ENCODE assay signal across 26 cellular contexts in the genomic region with DNA sequence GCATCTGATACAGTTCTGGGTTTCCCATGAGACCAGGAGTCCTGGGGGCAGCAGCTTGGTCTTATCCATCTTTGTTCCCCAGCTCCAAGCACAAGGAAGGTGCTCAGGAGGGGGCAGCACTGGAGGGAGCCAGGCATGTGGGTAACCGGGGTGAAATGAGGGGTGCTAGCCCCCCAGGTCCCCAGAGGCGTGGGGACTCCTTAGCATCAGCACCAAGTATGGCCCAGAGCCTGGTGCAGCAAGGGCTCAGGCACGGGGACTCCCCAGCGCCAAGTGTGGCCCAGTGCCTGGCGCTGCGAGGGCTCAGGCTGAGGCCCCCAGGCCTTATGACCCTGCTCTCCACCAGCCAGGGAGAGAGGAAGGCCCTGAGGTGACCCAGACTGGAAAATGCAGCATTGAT.
"Had no signal": no experiment of that assay in that cellular context is flagged by ENCODE, and none has a peak within 500 bp of the region (broad histone marks: within the 10 kb centered on the region; RNA-seq: fewer than 3 reads in every experiment).

No MANE protein-coding gene starts in this region.

- DNase-seq: effector CD4-positive, alpha-beta T cell; hypothalamus; immature natural killer cell; islet precursor cell; kidney glomerular epithelial cell; left colon; left ventricle myocardium inferior; mucosa of descending colon; naive B cell; nephron progenitor cell; occipital lobe; psoas muscle; right cardiac atrium; stimulated activated CD4-positive, alpha-beta T cell treated with anti-CD3 and anti-CD28 coated beads, Interleukin-4, amount 100 ng/mL, for 4 hours; stimulated activated naive CD8-positive, alpha-beta T cell treated with anti-CD3 and anti-CD28 coated beads, Interleukin-15, Interleukin-2, amounts not matched to agents 100 U/mL and 50 U/mL, for 24 hours; substantia nigra; testis had no signal

- H3K27me3 Mint-ChIP-seq: stimulated activated memory B cell treated with anti-CD40 and anti-IgM and Interleukin-4, amounts not matched to agents 10 μg/mL and 1 μg/mL and 100 μg/mL, for 72 hours; type B pancreatic cell had no signal

- H3K27ac Mint-ChIP-seq: immature natural killer cell; memory B cell; mesothelial cell of epicardium; stimulated activated memory B cell treated with anti-CD40 and anti-IgM and Interleukin-4, amounts not matched to agents 10 μg/mL and 1 μg/mL and 100 μg/mL, for 72 hours; type B pancreatic cell had no signal

- H3K36me3 Mint-ChIP-seq: immature natural killer cell; memory B cell; mesothelial cell of epicardium; naive B cell; stimulated activated memory B cell treated with anti-CD40 and anti-IgM and Interleukin-4, amounts not matched to agents 10 μg/mL and 1 μg/mL and 100 μg/mL, for 72 hours; type B pancreatic cell had no signal

- ATAC-seq: left colon; mucosa of descending colon; psoas muscle; right cardiac atrium; stimulated activated memory B cell treated with anti-CD40 and anti-IgM and Interleukin-4, amounts not matched to agents 10 μg/mL and 1 μg/mL and 100 μg/mL, for 72 hours; stimulated activated naive CD8-positive, alpha-beta T cell treated with anti-CD3 and anti-CD28 coated beads, Interleukin-15, Interleukin-2, amounts not matched to agents 100 U/mL and 50 U/mL, for 24 hours had no signal

- H3K9me3 ChIP-seq: left ventricle myocardium inferior, mucosa of descending colon, ovary, psoas muscle, sigmoid colon, testis, tibial artery had no signal

- H3K36me3 ChIP-seq: left ventricle myocardium inferior, ovary, sigmoid colon, tibial artery had no signal

- H3K4me3 Mint-ChIP-seq: mesothelial cell of epicardium; nephron progenitor cell; stimulated activated memory B cell treated with anti-CD40 and anti-IgM and Interleukin-4, amounts not matched to agents 10 μg/mL and 1 μg/mL and 100 μg/mL, for 72 hours; type B pancreatic cell had no signal

- H3K27me3 ChIP-seq: dorsolateral prefrontal cortex, ovary, sigmoid colon, testis, tibial artery had no signal

- H3K27ac ChIP-seq: dorsolateral prefrontal cortex, left ventricle myocardium inferior, ovary, psoas muscle, sigmoid colon, testis, tibial artery had no signal

- H3K4me1 ChIP-seq: tibial artery had no signal

- H3K9me3 Mint-ChIP-seq: immature natural killer cell; mesothelial cell of epicardium; nephron progenitor cell; stimulated activated memory B cell treated with anti-CD40 and anti-IgM and Interleukin-4, amounts not matched to agents 10 μg/mL and 1 μg/mL and 100 μg/mL, for 72 hours; type B pancreatic cell had no signal

- H3K4me3 ChIP-seq: dorsolateral prefrontal cortex, left ventricle myocardium inferior, lung, mucosa of descending colon, ovary, psoas muscle, sigmoid colon, testis, tibial artery had no signal
